9 cellular contexts compared by ENCODE assay signal in the genomic region with DNA sequence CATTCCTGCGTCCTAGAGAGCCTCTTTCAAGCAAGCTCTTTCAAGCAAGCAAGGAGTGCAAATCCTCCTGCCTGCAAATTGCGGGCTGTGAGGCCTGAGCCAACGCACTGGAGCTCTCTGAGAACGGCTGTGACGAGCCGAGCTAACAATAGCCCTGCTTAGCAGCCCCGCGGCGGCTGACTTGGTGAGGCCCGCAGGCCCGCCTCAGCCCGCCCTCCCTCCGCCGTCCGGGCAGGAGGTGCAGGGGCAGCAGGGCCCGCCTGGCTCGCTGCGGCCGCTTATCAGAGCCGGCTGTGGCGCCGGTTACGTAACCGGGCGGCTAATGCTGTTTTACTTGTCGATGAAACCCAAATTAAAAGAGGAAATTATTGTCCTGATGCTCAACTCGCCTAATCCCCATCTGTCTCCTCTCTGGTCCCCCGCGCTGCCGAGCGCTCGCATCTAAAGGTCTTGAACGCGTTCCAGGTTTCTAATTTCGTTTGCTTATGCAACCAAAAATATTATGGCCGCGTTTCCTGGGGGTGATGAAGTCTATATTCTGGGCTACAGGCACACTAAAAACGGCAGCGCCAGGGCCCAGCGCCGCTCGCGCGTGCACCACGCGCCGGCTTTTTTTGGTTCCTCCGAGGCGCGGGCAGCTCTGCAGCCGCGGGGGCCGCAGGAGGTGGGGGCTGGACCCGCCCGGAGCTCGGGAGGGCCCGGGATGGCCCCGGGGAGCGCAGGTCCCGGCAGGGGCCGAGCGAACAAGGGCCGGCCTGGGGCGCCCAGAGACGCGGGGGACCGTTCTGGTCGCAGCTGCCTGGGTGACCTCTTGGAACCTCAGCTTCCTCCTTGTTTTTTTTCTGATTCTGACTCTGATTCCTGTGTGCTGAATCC.
A peak's percentile ranks its signal among the peaks of the same experiment; 100 is the strongest.
DNase-seq lines count a peak whose midpoint lies in the region; ATAC-seq and TF ChIP-seq lines count a peak whose summit lies in the region.
"Had no signal": no experiment of that assay in that cellular context is flagged by ENCODE, and none has a peak within 500 bp of the region (broad histone marks: within the 10 kb centered on the region; RNA-seq: fewer than 3 reads in every experiment).

No MANE protein-coding gene starts in this region.

- H3K9me3 ChIP-seq in Karpas-422 (ENCODE audit: low read length) (no peaks in the 10 kb centered on the region), thymus (ENCODE audit: control insufficient read depth) (no peaks in the 10 kb centered on the region)

- DNase-seq in activated CD4-positive, alpha-beta T cell treated with anti-CD3 and anti-CD28 coated beads for 36 hours: peak; percentile 66
- no peak for DNase-seq in activated CD4-positive, alpha-beta T cell treated with anti-CD3 and anti-CD28 coated beads for 1 hour
- DNase-seq in Karpas-422: peak; percentile 95
- peak; percentile 78 for DNase-seq in RKO (ENCODE audit: low spot score)
- DNase-seq in activated naive CD4-positive, alpha-beta T cell treated with anti-CD3 and anti-CD28 coated beads, Interleukin-2, amount 50 U/mL, for 16 hours: peak; percentile 59
- peak; percentile 27 to 58 for DNase-seq in foreskin keratinocyte
- no peak for DNase-seq in natural killer cell treated with Interleukin-12 subunit alpha and Interleukin-12 subunit beta and Interleukin-15 and Interleukin-18, amount 100 ng/mL, for 72 hours (ENCODE audit: low spot score)

- CTCF ChIA-PET in activated CD4-positive, alpha-beta T cell treated with anti-CD3 and anti-CD28 coated beads for 36 hours (lab: Charles Lee): interaction anchor here (0.7 to 2.5 kb wide), 3 partner anchors 18 to 79 kb away, joined by 5 to 10 read pairs (median 6); a partner anchor contains a TSS

- peak overlapping the region; percentile 73 for H3K4me3 Mint-ChIP-seq in activated CD4-positive, alpha-beta T cell treated with anti-CD3 and anti-CD28 coated beads for 36 hours
- peak overlapping the region; percentile 78 for H3K4me3 Mint-ChIP-seq in natural killer cell treated with Interleukin-12 subunit alpha and Interleukin-12 subunit beta and Interleukin-15 and Interleukin-18, amount 100 ng/mL, for 72 hours

- peak; percentile 80 for ATAC-seq in activated CD4-positive, alpha-beta T cell treated with anti-CD3 and anti-CD28 coated beads for 36 hours
- peak; percentile 59 for ATAC-seq in foreskin keratinocyte
- peak; percentile 82 to 85 for ATAC-seq in natural killer cell treated with Interleukin-12 subunit alpha and Interleukin-12 subunit beta and Interleukin-15 and Interleukin-18, amount 100 ng/mL, for 72 hours

- peak overlapping the region; percentile 81 for H2AFZ ChIP-seq in Karpas-422 (ENCODE audit: low read length)

- H3K36me3 ChIP-seq in Karpas-422 (ENCODE audit: insufficient read depth, low read length): no peaks in the 10 kb centered on the region
- no peaks in the 10 kb centered on the region for H3K36me3 ChIP-seq in thymus (ENCODE audit: control insufficient read depth, insufficient read depth)

- H3K4me2 ChIP-seq in Karpas-422 (ENCODE audit: low read depth, low read length, poor library complexity, severe bottlenecking): peak overlapping the region; percentile 88

- no peaks in the 10 kb centered on the region for H3K27me3 Mint-ChIP-seq in activated CD4-positive, alpha-beta T cell treated with anti-CD3 and anti-CD28 coated beads for 36 hours
- H3K27me3 Mint-ChIP-seq in natural killer cell treated with Interleukin-12 subunit alpha and Interleukin-12 subunit beta and Interleukin-15 and Interleukin-18, amount 100 ng/mL, for 72 hours: peaks cover 11 to 18% of the 10 kb centered on the region in 2 donors

- H3K9me3 Mint-ChIP-seq in activated CD4-positive, alpha-beta T cell treated with anti-CD3 and anti-CD28 coated beads for 36 hours (ENCODE audit: low read depth): no peaks in the 10 kb centered on the region
- no peaks in the 10 kb centered on the region for H3K9me3 Mint-ChIP-seq in natural killer cell treated with Interleukin-12 subunit alpha and Interleukin-12 subunit beta and Interleukin-15 and Interleukin-18, amount 100 ng/mL, for 72 hours

- intact Hi-C loops in activated CD4-positive, alpha-beta T cell treated with anti-CD3 and anti-CD28 coated beads for 36 hours (cut with DNase I, micrococcal nuclease): loop anchor here in 1 of 2 experiments (1.0 kb wide), 1 partner anchor 65 kb away; a partner anchor contains a TSS

- TF ChIP-seq CTCF in foreskin keratinocyte (conservative IDR thresholded peaks at IDR 0.05): no peak

- H3K4me1 ChIP-seq in Karpas-422 (ENCODE audit: low read length): peaks cover 30% of the 10 kb centered on the region
- H3K4me1 ChIP-seq in foreskin keratinocyte: peaks cover 20% of the 10 kb centered on the region
- H3K4me1 ChIP-seq in thymus (ENCODE audit: control insufficient read depth, insufficient read depth, low read length): peaks cover 14% of the 10 kb centered on the region

- no peaks in the 10 kb centered on the region for H3K36me3 Mint-ChIP-seq in activated CD4-positive, alpha-beta T cell treated with anti-CD3 and anti-CD28 coated beads for 36 hours (ENCODE audit: low read depth)
- no peaks in the 10 kb centered on the region for H3K36me3 Mint-ChIP-seq in natural killer cell treated with Interleukin-12 subunit alpha and Interleukin-12 subunit beta and Interleukin-15 and Interleukin-18, amount 100 ng/mL, for 72 hours

- H3K9ac ChIP-seq in Karpas-422 (ENCODE audit: low read length): peak overlapping the region; percentile 57

- H3K27ac Mint-ChIP-seq in activated CD4-positive, alpha-beta T cell treated with anti-CD3 and anti-CD28 coated beads for 36 hours: peak overlapping the region; percentile 86
- H3K27ac Mint-ChIP-seq in natural killer cell treated with Interleukin-12 subunit alpha and Interleukin-12 subunit beta and Interleukin-15 and Interleukin-18, amount 100 ng/mL, for 72 hours: peak overlapping the region; percentile 38 to 74

- H3K9me2 ChIP-seq in Karpas-422 (replicated peaks; ENCODE audit: insufficient read depth, low read length): no peaks in the 10 kb centered on the region

- H3K27ac ChIP-seq in Karpas-422 (ENCODE audit: low read length) (0 out of 2 replicates have a peak overlapping the region, but pooled peaks have one; percentile 9), foreskin keratinocyte (peak overlapping the region; percentile 2), thymus (ENCODE audit: low read depth) (peak overlapping the region; percentile 19)
- H3K27ac ChIP-seq: C4-2B had no signal

- no peaks in the 10 kb centered on the region for H3K27me3 ChIP-seq in Karpas-422 (ENCODE audit: low read length)
- no peaks in the 10 kb centered on the region for H3K27me3 ChIP-seq in foreskin keratinocyte
- peaks cover 9% of the 10 kb centered on the region for H3K27me3 ChIP-seq in thymus (ENCODE audit: control insufficient read depth, insufficient read depth)

- POLR2A ChIA-PET in activated CD4-positive, alpha-beta T cell treated with anti-CD3 and anti-CD28 coated beads for 36 hours (lab: Charles Lee): interaction anchor here (1.5 kb wide), 1 partner anchor 65 kb away, joined by 9 read pairs; a partner anchor contains a TSS

- H4K20me1 ChIP-seq in Karpas-422 (ENCODE audit: insufficient read depth, low read depth, low read length): peaks cover 9% of the 10 kb centered on the region; the same call in 1 of the 2 replicates

- peak overlapping the region; percentile 62 for H3K4me3 ChIP-seq in Karpas-422 (ENCODE audit: low read length)
- H3K4me3 ChIP-seq in thymus (ENCODE audit: low read length): peak overlapping the region; percentile 40

- 3% methylated on average over 68 of the region's 68 CpGs for WGBS in thymus

- H3K4me1 Mint-ChIP-seq in activated CD4-positive, alpha-beta T cell treated with anti-CD3 and anti-CD28 coated beads for 36 hours: peaks cover 18% of the 10 kb centered on the region
- peaks cover 9 to 45% of the 10 kb centered on the region in 2 donors for H3K4me1 Mint-ChIP-seq in natural killer cell treated with Interleukin-12 subunit alpha and Interleukin-12 subunit beta and Interleukin-15 and Interleukin-18, amount 100 ng/mL, for 72 hours (ENCODE audit: low read depth in 2 of 2)

- no peaks in the 10 kb centered on the region for H3K79me2 ChIP-seq in Karpas-422 (ENCODE audit: low read length)

Comparison
In these comparisons a context has a peak if more than half of its experiments do, and no peak if none do; other contexts are left out.
1. DNase-seq: peak in activated CD4-positive, alpha-beta T cell treated with anti-CD3 and anti-CD28 coated beads for 36 hours (single experiment), Karpas-422 (single experiment), RKO (single experiment), activated naive CD4-positive, alpha-beta T cell treated with anti-CD3 and anti-CD28 coated beads, Interleukin-2, amount 50 U/mL, for 16 hours (single experiment) and foreskin keratinocyte (2 of 2); none in activated CD4-positive, alpha-beta T cell treated with anti-CD3 and anti-CD28 coated beads for 1 hour (single experiment) and natural killer cell treated with Interleukin-12 subunit alpha and Interleukin-12 subunit beta and Interleukin-15 and Interleukin-18, amount 100 ng/mL, for 72 hours (single experiment).
2. Peak in every context shown above with its lines, with median percentiles within 50 percentile points of each other: ATAC-seq and H3K27ac ChIP-seq.